Comparison of ENCODE assay signal across 1 cellular context in the genomic region with DNA sequence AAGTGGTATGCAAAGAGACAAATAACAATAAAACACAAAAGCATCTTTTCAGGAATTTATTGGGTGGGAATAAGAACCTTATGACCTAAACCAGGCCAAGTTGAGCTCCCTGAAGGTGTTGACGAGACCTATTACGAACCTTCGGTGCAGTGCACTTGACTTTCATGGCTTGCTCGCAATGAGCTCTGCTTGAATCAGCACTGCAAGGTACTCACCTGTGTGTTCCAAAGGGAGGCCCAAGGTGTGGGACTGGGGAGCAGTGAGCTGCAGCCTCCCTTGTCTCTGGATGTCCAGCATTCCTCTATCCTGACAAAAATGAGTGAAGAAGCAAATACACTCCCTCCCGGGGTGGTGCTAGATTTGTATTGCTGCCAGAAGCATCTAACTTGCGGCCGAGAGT.
TF ChIP-seq lines count a peak whose summit lies in the region.

A gene (minus strand): TSS at position 303 of the 400 bp plus-strand sequence. CDS start 665 bp downstream, outside the sequence.

TF ChIP-seq in H1, 55 proteins besides CTCF, POLR2A, EP300 and RAD21:
- TF ChIP-seq, protein P1, sequence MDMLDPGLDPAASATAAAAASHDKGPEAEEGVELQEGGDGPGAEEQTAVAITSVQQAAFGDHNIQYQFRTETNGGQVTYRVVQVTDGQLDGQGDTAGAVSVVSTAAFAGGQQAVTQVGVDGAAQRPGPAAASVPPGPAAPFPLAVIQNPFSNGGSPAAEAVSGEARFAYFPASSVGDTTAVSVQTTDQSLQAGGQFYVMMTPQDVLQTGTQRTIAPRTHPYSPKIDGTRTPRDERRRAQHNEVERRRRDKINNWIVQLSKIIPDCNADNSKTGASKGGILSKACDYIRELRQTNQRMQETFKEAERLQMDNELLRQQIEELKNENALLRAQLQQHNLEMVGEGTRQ (IDR thresholded peaks at IDR 0.05; ENCODE audit: low read length), result no peak
- TF ChIP-seq CHD1 (IDR thresholded peaks at IDR 0.05; ENCODE audit: low read depth, low read length) (no peak), HDAC2 (IDR thresholded peaks at IDR 0.05; ENCODE audit: borderline replicate concordance in 1 of 2, low read depth in 2 of 2, low read length in 2 of 2) (no peak), EGR1 (IDR thresholded peaks at IDR 0.05; ENCODE audit: borderline replicate concordance, low read depth, low read length) (no peak), RNF2 (IDR thresholded peaks at IDR 0.05; ENCODE audit: borderline replicate concordance, low read depth, low read length, missing control alignments, poor library complexity, severe bottlenecking) (no peak), SRF (IDR thresholded peaks at IDR 0.05; ENCODE audit: low read depth, low read length) (no peak), EZH2 (IDR thresholded peaks at IDR 0.05; ENCODE audit: low read depth, low read length, severe bottlenecking) (no peak)
TF ChIP-seq in H1: peak in this region for 0.
